Comparison of ENCODE assay signal across 1 cellular context in the genomic region with DNA sequence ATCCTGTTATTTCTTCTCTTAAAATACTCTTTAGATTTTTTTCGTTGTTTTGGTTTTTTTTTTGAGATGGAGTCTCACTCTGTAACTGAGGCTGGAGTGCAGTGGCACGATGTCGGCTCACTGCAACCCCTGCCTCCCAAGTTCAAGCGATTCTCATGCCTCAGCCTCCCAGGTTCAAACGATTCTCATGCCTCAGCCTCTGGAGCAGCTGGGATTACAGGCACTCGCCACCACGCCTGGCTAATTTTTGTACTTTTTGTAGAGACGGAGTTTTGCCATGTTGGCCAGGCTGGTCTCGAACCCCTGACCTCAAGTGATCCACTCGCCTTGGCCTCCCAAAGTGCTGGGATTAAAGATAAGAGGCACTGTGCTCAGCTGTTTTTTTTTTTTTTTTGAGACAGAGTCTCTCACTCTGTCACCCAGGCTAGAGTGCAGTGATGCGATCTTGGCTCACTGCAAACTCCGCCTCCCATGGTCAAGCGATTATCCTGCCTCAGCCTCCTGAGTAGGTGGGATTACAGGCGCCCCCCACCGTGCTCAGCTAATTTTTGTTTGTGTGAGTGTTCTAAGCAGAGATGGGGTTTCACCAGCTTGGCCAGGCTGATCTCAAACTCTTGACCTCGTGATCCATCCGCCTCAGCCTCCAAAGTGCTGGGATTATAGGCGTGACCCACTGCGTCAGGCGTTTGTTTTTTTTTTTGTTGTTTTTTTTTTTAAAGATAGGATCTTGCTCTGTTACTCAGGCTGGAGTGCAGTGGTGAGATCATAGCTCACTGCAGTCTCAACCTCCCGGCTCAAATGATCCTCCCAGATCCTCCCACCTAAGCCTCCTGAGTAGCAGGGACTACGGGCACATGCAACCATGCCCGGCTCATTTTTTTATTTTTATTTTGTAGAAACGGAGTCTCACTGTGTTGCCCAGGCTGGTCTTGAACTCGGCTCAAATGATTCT.
A peak's percentile ranks its signal among the peaks of the same experiment; 100 is the strongest.
TF ChIP-seq lines count a peak whose summit lies in the region.

No MANE protein-coding gene starts in this region.

TF ChIP-seq in GM12878, 131 proteins besides CTCF, POLR2A, EP300 and RAD21:
- TF ChIP-seq, protein P1, sequence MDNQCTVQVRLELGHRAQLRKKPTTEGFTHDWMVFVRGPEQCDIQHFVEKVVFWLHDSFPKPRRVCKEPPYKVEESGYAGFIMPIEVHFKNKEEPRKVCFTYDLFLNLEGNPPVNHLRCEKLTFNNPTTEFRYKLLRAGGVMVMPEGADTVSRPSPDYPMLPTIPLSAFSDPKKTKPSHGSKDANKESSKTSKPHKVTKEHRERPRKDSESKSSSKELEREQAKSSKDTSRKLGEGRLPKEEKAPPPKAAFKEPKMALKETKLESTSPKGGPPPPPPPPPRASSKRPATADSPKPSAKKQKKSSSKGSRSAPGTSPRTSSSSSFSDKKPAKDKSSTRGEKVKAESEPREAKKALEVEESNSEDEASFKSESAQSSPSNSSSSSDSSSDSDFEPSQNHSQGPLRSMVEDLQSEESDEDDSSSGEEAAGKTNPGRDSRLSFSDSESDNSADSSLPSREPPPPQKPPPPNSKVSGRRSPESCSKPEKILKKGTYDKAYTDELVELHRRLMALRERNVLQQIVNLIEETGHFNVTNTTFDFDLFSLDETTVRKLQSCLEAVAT (IDR thresholded peaks at IDR 0.05) = 0 out of 2 replicates have a peak, but pooled peaks have one; percentile 21
TF ChIP-seq in GM12878: peak in this region for 1; not testable (repeated sequence) for 130.
